Comparison of ENCODE assay signal across 31 cellular contexts in genomic region chr7:87866089-87866488, GRCh38.
"Had no signal": no experiment of that assay in that cellular context is flagged by ENCODE, and none has a peak within 500 bp of the region (broad histone marks: within the 10 kb centered on the region; RNA-seq: fewer than 3 reads in every experiment).

No MANE protein-coding gene starts in this region.

- H3K36me3 ChIP-seq: ovary, upper lobe of right lung, uterus had no signal

- H3K4me1 Mint-ChIP-seq: nephron, neural progenitor cell had no signal

- H3K27ac Mint-ChIP-seq: natural killer cell; nephron; neural progenitor cell; progenitor cell of endocrine pancreas; stimulated activated memory B cell treated with anti-CD40 and anti-IgM and Interleukin-4, amounts not matched to agents 10 μg/mL and 1 μg/mL and 100 μg/mL, for 72 hours; stimulated activated naive CD8-positive, alpha-beta T cell treated with anti-CD3 and anti-CD28 coated beads, Interleukin-15, amount 100 ng/mL, for 72 hours; type B pancreatic cell had no signal

- H2AFZ ChIP-seq: neural progenitor cell, parathyroid adenoma had no signal

- ATAC-seq: natural killer cell; psoas muscle; right cardiac atrium; sciatic nerve; stimulated activated memory B cell treated with anti-CD40 and anti-IgM and Interleukin-4, amounts not matched to agents 10 μg/mL and 1 μg/mL and 100 μg/mL, for 72 hours; stimulated activated naive CD8-positive, alpha-beta T cell treated with anti-CD3 and anti-CD28 coated beads, Interleukin-15, amount 100 ng/mL, for 72 hours; stimulated activated naive CD8-positive, alpha-beta T cell treated with anti-CD3 and anti-CD28 coated beads, Interleukin-15, Interleukin-2, amounts not matched to agents 100 U/mL and 50 U/mL, for 24 hours; upper lobe of right lung had no signal

- H3K9ac ChIP-seq: neural progenitor cell, parathyroid adenoma had no signal

- H3K27me3 Mint-ChIP-seq: progenitor cell of endocrine pancreas; stimulated activated memory B cell treated with anti-CD40 and anti-IgM and Interleukin-4, amounts not matched to agents 10 μg/mL and 1 μg/mL and 100 μg/mL, for 72 hours; stimulated activated naive CD8-positive, alpha-beta T cell treated with anti-CD3 and anti-CD28 coated beads, Interleukin-15, amount 100 ng/mL, for 72 hours; type B pancreatic cell had no signal

- H3K4me3 ChIP-seq: neural progenitor cell, ovary, psoas muscle, skin epidermis, smooth muscle cell, spleen, suprapubic skin, testis, tibial artery, transverse colon, upper lobe of right lung, uterus had no signal

- DNase-seq: natural killer cell; occipital lobe; ovary; posterior cingulate gyrus; psoas muscle; right cardiac atrium; spleen; stimulated activated CD4-positive, alpha-beta T cell treated with anti-CD3 and anti-CD28 coated beads, Interleukin-12 subunit alpha, Interleukin-12 subunit beta, amount 100 ng/mL, for 4 hours; stimulated activated CD4-positive, alpha-beta T cell treated with anti-CD3 and anti-CD28 coated beads, Interleukin-1b, Interleukin-23, amount 100 ng/mL, for 48 hours; stimulated activated CD4-positive, alpha-beta T cell treated with anti-CD3 and anti-CD28 coated beads, Interleukin-4, amount 100 ng/mL, for 1 hour; stimulated activated CD4-positive, alpha-beta T cell treated with anti-CD3 and anti-CD28 coated beads, Interleukin-4, amount 100 ng/mL, for 4 hours; stimulated activated CD8-positive, alpha-beta memory T cell treated with anti-CD3 and anti-CD28 coated beads, Interleukin-4, amount 100 ng/mL, for 48 hours; stimulated activated naive CD4-positive, alpha-beta T cell; stimulated activated naive CD8-positive, alpha-beta T cell treated with anti-CD3 and anti-CD28 coated beads, Interleukin-15, amount 100 ng/mL, for 72 hours; stimulated activated naive CD8-positive, alpha-beta T cell treated with anti-CD3 and anti-CD28 coated beads, Interleukin-15, Interleukin-2, amounts not matched to agents 100 U/mL and 50 U/mL, for 24 hours; substantia nigra; testis; tibial artery; transverse colon; upper lobe of right lung; uterus had no signal

- H3K4me3 Mint-ChIP-seq: natural killer cell; nephron; neural progenitor cell; stimulated activated memory B cell treated with anti-CD40 and anti-IgM and Interleukin-4, amounts not matched to agents 10 μg/mL and 1 μg/mL and 100 μg/mL, for 72 hours; stimulated activated naive CD8-positive, alpha-beta T cell treated with anti-CD3 and anti-CD28 coated beads, Interleukin-15, amount 100 ng/mL, for 72 hours; type B pancreatic cell had no signal

- H3K4me2 ChIP-seq: neural progenitor cell, smooth muscle cell had no signal

- H3K27me3 ChIP-seq: neural progenitor cell, ovary, spleen, suprapubic skin, testis, tibial artery, transverse colon, upper lobe of right lung, uterus had no signal

- H3K27ac ChIP-seq: neural progenitor cell, ovary, parathyroid adenoma, psoas muscle, skin epidermis, spleen, suprapubic skin, testis, tibial artery, transverse colon, upper lobe of right lung, uterus had no signal

- H3K9me3 ChIP-seq: testis had no signal

- H3K4me1 ChIP-seq: neural progenitor cell, parathyroid adenoma, psoas muscle, suprapubic skin, testis, tibial artery, transverse colon, upper lobe of right lung, uterus had no signal
